8 cellular contexts compared by ENCODE assay signal in the genomic region with DNA sequence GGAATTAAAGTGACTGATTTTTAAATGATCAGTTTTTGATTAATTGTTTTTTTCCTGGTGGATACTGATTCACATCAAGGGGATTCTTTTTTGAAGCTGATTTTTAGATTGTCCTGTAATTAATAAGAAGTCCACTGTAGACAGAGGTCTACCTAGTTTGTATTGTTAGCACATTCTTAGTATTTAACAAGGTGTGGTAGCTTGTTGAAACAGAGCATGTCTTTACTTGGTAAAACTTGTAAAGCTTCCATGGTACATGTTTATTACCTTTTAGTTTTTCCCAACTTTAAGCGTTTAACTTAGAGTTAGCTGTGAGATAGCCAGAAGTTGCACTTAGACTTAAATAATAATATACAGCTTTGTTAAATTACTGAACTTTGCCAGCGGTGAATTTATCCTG. TPM values are rescaled to one million over a fixed set of nuclear protein-coding genes. Genes with fewer than 3 reads are reported as not detected.
DNase-seq lines count a peak whose midpoint lies in the region; ATAC-seq, FAIRE-seq and TF ChIP-seq lines count a peak whose summit lies in the region.

No MANE protein-coding gene starts in this region.

- 28% methylated on average over 2 of the region's 2 CpGs for WGBS in A549 (ENCODE audit: missing lambda C conversion rate)
- WGBS in mesendoderm (ENCODE audit: extremely low coverage, insufficient coverage, low lambda C conversion rate): no CpG with 5 or more reads among the region's 2 CpGs

- H3K79me1 ChIP-seq in mesendoderm (ENCODE audit: low read length): peaks cover 4% of the 10 kb centered on the region

- CTCF ChIA-PET in A549 (lab: Yijun Ruan, JAX): interaction anchor here (0.8 to 3.1 kb wide), 4 partner anchors 14 to 908 kb away, joined by 3 to 15 read pairs (median 8); no protein-coding TSS in a partner anchor

- TF ChIP-seq CTCF in A549 (IDR thresholded peaks at IDR 0.05) (no peak), HFFc6 (IDR thresholded peaks at IDR 0.05) (no peak), brain (conservative IDR thresholded peaks at IDR 0.05) (no peak)

- no peak overlapping the region for H3K18ac ChIP-seq in mesendoderm (ENCODE audit: low read length)

- H4K8ac ChIP-seq in mesendoderm (ENCODE audit: low read depth, low read length): no peak overlapping the region

- H2AK5ac ChIP-seq in mesendoderm (ENCODE audit: low read length): no peak overlapping the region

- no peak overlapping the region for H3K56ac ChIP-seq in mesendoderm (ENCODE audit: low read length)

- peaks cover 2% of the 10 kb centered on the region; the same call in 1 of the 2 replicates for H3K27me3 Mint-ChIP-seq in HFFc6 (ENCODE audit: insufficient read depth)
- peaks cover 13% of the 10 kb centered on the region for H3K27me3 Mint-ChIP-seq in brain

- peaks cover 34% of the 10 kb centered on the region for H3K36me3 Mint-ChIP-seq in HFFc6 (ENCODE audit: low read depth)
- H3K36me3 Mint-ChIP-seq in brain: peaks cover 49% of the 10 kb centered on the region

- H3K9me3 Mint-ChIP-seq in HFFc6: no peaks in the 10 kb centered on the region
- H3K9me3 Mint-ChIP-seq in brain: peaks cover 0 to 4% (median 0%) of the 10 kb centered on the region in 5 experiments

- H2BK15ac ChIP-seq in mesendoderm (replicated peaks; ENCODE audit: low read depth): no peak overlapping the region

- H3K27me3 ChIP-seq in mesendoderm (ENCODE audit: insufficient read depth, low read length, poor library complexity): no peaks in the 10 kb centered on the region

- no peak overlapping the region for H2BK5ac ChIP-seq in mesendoderm (ENCODE audit: low read length)

- H3K27ac ChIP-seq in A549: peak overlapping the region; percentile 0 to 90; a peak in 3 of 6 replicates
- H3K27ac ChIP-seq in mesendoderm (ENCODE audit: low read depth, low read length): no peak overlapping the region

- DNase-seq in A549 (ENCODE audit: low read depth in 1 of 2, low spot score in 1 of 2) (no peak), HFFc6 (no peak), mesendoderm (no peak), SIG-M5 (lab: John Stamatoyannopoulos, UW) (no peak), GM19240 (ENCODE audit: insufficient read length, low spot score) (no peak), AG20443 (ENCODE audit: low spot score) (no peak)

- no peaks in the 10 kb centered on the region for H3K9me3 ChIP-seq in A549

- peaks cover 29% of the 10 kb centered on the region for H3K79me2 ChIP-seq in mesendoderm (ENCODE audit: control insufficient read depth, insufficient read depth, low read length)

- H3K4me1 ChIP-seq in A549 (peaks cover 34% of the 10 kb centered on the region), mesendoderm (ENCODE audit: control insufficient read depth, low read depth, low read length) (peaks cover 3% of the 10 kb centered on the region)

- no peak overlapping the region for H4K5ac ChIP-seq in mesendoderm (ENCODE audit: low read length)

- no peak for FAIRE-seq in A549 (lab: Jason Lieb, UNC)

- peaks cover 4% of the 10 kb centered on the region for H3K36me3 ChIP-seq in mesendoderm (ENCODE audit: control insufficient read depth, insufficient read depth, low read length)

- H3K4me3 ChIP-seq in A549 (peak overlapping the region; percentile 64), mesendoderm (ENCODE audit: low read length) (no peak overlapping the region)

- TF ChIP-seq RAD21 in A549 (conservative IDR thresholded peaks at IDR 0.05 in 1 of 2, IDR thresholded peaks at IDR 0.05 in 1 of 2): no peak

- no peak for TF ChIP-seq EP300 in A549 (IDR thresholded peaks at IDR 0.05)

- no peak overlapping the region for H3K4ac ChIP-seq in mesendoderm (ENCODE audit: low read depth, low read length)

- no peak for TF ChIP-seq POLR2A in A549 (IDR thresholded peaks at IDR 0.05; ENCODE audit: low read length)

- peak overlapping the region; percentile 50 for H3K9ac ChIP-seq in mesendoderm (ENCODE audit: low read length)

- H3K4me1 Mint-ChIP-seq in HFFc6 (ENCODE audit: low read depth) (peaks cover 45% of the 10 kb centered on the region), brain (peaks cover 43% of the 10 kb centered on the region)

- H3K27ac Mint-ChIP-seq in HFFc6 (peak overlapping the region; percentile 99), brain (peak overlapping the region; percentile 87 to 100 (median 99))

- POLR2A ChIA-PET in A549 (lab: Yijun Ruan, JAX): interaction anchor here (1.0 to 4.3 kb wide), 4 partner anchors 7 to 1140 kb away, joined by 3 to 26 read pairs (median 10); a partner anchor contains a TSS

- H2BK120ac ChIP-seq in mesendoderm (ENCODE audit: low read depth, low read length): no peak overlapping the region

- ATAC-seq in A549 (no peak), HG03565 (IDR thresholded peaks at IDR 0.05; ENCODE audit: unreplicated experiment) (no peak)

- peak overlapping the region; percentile 90 for H3K4me2 ChIP-seq in A549
- H3K4me2 ChIP-seq in mesendoderm (ENCODE audit: low read length): no peak overlapping the region

- H3K4me3 Mint-ChIP-seq in HFFc6: peak overlapping the region; percentile 96
- peak overlapping the region; percentile 97 to 99 (median 99) for H3K4me3 Mint-ChIP-seq in brain

- H3K23ac ChIP-seq in mesendoderm (ENCODE audit: low read length): no peak overlapping the region

TF ChIP-seq in A549, 52 proteins besides CTCF, POLR2A, EP300 and RAD21:
- TF ChIP-seq ZC3H11A (IDR thresholded peaks at IDR 0.05) (no peak), POLR2AphosphoS2 (conservative IDR thresholded peaks at IDR 0.05; ENCODE audit: low read length) (no peak), RNF2 (IDR thresholded peaks at IDR 0.05; ENCODE audit: borderline replicate concordance, low read depth) (no peak), FOXS1 (CRISPR knock-in tag; IDR thresholded peaks at IDR 0.05) (no peak), CHD2 (IDR thresholded peaks at IDR 0.05; ENCODE audit: low read length, partially characterized antibody) (no peak)
- TF ChIP-seq, protein P1, sequence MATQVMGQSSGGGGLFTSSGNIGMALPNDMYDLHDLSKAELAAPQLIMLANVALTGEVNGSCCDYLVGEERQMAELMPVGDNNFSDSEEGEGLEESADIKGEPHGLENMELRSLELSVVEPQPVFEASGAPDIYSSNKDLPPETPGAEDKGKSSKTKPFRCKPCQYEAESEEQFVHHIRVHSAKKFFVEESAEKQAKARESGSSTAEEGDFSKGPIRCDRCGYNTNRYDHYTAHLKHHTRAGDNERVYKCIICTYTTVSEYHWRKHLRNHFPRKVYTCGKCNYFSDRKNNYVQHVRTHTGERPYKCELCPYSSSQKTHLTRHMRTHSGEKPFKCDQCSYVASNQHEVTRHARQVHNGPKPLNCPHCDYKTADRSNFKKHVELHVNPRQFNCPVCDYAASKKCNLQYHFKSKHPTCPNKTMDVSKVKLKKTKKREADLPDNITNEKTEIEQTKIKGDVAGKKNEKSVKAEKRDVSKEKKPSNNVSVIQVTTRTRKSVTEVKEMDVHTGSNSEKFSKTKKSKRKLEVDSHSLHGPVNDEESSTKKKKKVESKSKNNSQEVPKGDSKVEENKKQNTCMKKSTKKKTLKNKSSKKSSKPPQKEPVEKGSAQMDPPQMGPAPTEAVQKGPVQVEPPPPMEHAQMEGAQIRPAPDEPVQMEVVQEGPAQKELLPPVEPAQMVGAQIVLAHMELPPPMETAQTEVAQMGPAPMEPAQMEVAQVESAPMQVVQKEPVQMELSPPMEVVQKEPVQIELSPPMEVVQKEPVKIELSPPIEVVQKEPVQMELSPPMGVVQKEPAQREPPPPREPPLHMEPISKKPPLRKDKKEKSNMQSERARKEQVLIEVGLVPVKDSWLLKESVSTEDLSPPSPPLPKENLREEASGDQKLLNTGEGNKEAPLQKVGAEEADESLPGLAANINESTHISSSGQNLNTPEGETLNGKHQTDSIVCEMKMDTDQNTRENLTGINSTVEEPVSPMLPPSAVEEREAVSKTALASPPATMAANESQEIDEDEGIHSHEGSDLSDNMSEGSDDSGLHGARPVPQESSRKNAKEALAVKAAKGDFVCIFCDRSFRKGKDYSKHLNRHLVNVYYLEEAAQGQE (IDR thresholded peaks at IDR 0.05): no peak
- TF ChIP-seq, protein P2, sequence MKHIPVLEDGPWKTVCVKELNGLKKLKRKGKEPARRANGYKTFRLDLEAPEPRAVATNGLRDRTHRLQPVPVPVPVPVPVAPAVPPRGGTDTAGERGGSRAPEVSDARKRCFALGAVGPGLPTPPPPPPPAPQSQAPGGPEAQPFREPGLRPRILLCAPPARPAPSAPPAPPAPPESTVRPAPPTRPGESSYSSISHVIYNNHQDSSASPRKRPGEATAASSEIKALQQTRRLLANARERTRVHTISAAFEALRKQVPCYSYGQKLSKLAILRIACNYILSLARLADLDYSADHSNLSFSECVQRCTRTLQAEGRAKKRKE (CRISPR knock-in tag; IDR thresholded peaks at IDR 0.05; ENCODE audit: low read depth): no peak
- TF ChIP-seq, protein P3, sequence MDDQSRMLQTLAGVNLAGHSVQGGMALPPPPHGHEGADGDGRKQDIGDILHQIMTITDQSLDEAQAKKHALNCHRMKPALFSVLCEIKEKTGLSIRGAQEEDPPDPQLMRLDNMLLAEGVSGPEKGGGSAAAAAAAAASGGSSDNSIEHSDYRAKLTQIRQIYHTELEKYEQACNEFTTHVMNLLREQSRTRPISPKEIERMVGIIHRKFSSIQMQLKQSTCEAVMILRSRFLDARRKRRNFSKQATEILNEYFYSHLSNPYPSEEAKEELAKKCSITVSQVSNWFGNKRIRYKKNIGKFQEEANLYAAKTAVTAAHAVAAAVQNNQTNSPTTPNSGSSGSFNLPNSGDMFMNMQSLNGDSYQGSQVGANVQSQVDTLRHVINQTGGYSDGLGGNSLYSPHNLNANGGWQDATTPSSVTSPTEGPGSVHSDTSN (IDR thresholded peaks at IDR 0.05): no peak

RNA-seq across cellular contexts. Expression of a gene that starts 1.5 kb away (rescaled TPM):
- polyA plus RNA-seq in A549 (2011; rRNA removed) (905 and 1,048 TPM in 2 replicates), A549 (2017; fragmentation: RNase III; extraction: RNeasy Plus Mini Kit Qiagen cat#74134 plus additional on column Dnase treatment) (1,119 to 1,187 TPM (median 1,159 TPM) in 3 replicates), brain (ENCODE audit: insufficient read depth, low read depth, low replicate concordance) (682 TPM)
- 392 and 461 TPM in 2 replicates for polyA plus RNA-seq in A549 (2012; cell fraction: cytosol; rRNA removed)
- polyA plus RNA-seq in A549 (2012; cell fraction: nucleus; rRNA removed): 138 and 209 TPM in 2 replicates
- 402 and 503 TPM in 2 replicates for polyA minus RNA-seq in A549 (2011; rRNA and poly(A)+ RNA removed)
- 100 to 1,000 TPM; 637 to 736 (median 692) TPM for total RNA-seq in HFFc6 (2021; fragmentation: NEBNext Ultra II Directional; extraction: Animal tissue kit (Norgen Biotek cat#: 25700))
- polyA plus RNA-seq in mesendoderm (2013, experiment 1 of 2): 1,570 TPM
- polyA plus RNA-seq in mesendoderm (2013, experiment 2 of 2): 1,558 TPM

RNA-seq across cellular contexts. Expression of a gene that starts 51.2 kb away (rescaled TPM):
- polyA plus RNA-seq in A549 (2011; rRNA removed) (1.8 and 2.2 TPM in 2 replicates), A549 (2017; fragmentation: RNase III; extraction: RNeasy Plus Mini Kit Qiagen cat#74134 plus additional on column Dnase treatment) (7.1 to 9.5 TPM (median 8.2 TPM) in 3 replicates), brain (ENCODE audit: insufficient read depth, low read depth, low replicate concordance) (7.1 TPM)
- polyA plus RNA-seq in A549 (2012; cell fraction: cytosol; rRNA removed): 4.2 and 6.1 TPM in 2 replicates
- polyA plus RNA-seq in A549 (2012; cell fraction: nucleus; rRNA removed): 4.1 and 4.4 TPM in 2 replicates
- polyA minus RNA-seq in A549 (2011; rRNA and poly(A)+ RNA removed): 0.83 and 0.97 TPM in 2 replicates
- 10 to 100 TPM; 40.0 to 50.0 (median 45.4) TPM for total RNA-seq in HFFc6 (2021; fragmentation: NEBNext Ultra II Directional; extraction: Animal tissue kit (Norgen Biotek cat#: 25700))
- polyA plus RNA-seq in mesendoderm (2013, experiment 1 of 2): 0.25 TPM
- 0.21 TPM for polyA plus RNA-seq in mesendoderm (2013, experiment 2 of 2)
